ENCODE assay signal across 8 cellular contexts in genomic region chr11:43579171-43579918, GRCh38.
DNase-seq lines count a peak whose midpoint lies in the region; ATAC-seq and TF ChIP-seq lines count a peak whose summit lies in the region.

No MANE protein-coding gene starts in this region.

- TF ChIP-seq CTCF in CD14-positive monocyte (IDR thresholded peaks at IDR 0.05) (no peak), astrocyte of the cerebellum (IDR thresholded peaks at IDR 0.05; ENCODE audit: low read depth, low read length, missing control alignments) (peak; percentile 35)

- H3K9ac ChIP-seq in NT2/D1 (ENCODE audit: insufficient read length, low read depth): peak overlapping the region; percentile 76

- H3K9me3 Mint-ChIP-seq in CD14-positive monocyte: peaks cover 2 to 33% (median 20%) of the 10 kb centered on the region in 7 donors
- peaks cover 0 to 7% (median 3%) of the 10 kb centered on the region in 6 donors for H3K9me3 Mint-ChIP-seq in immature natural killer cell

- peak overlapping the region; percentile 68 for H3K4me3 ChIP-seq in NT2/D1 (ENCODE audit: insufficient read length, low read depth)
- H3K4me3 ChIP-seq in astrocyte of the cerebellum (ENCODE audit: low read depth, low read length): peak overlapping the region; percentile 50

- H3K27me3 Mint-ChIP-seq in CD14-positive monocyte (ENCODE audit: low read depth in 3 of 3) (peaks cover 98 to 99% (median 99%) of the 10 kb centered on the region in 3 donors), immature natural killer cell (ENCODE audit: low read depth in 3 of 3) (peaks cover 28 to 34% (median 30%) of the 10 kb centered on the region in 3 donors)

- intact Hi-C loops in CD14-positive monocyte (cut with micrococcal nuclease): loop anchor here in 1 of 2 donors (5.0 kb wide), 1 partner anchor 273 kb away; no protein-coding TSS in a partner anchor

- in situ Hi-C loops in astrocyte of the cerebellum (cut with HindIII; ENCODE audit: low sequenced_read_pairs): no loop called here

- H3K27ac Mint-ChIP-seq in CD14-positive monocyte: no peak overlapping the region
- no peak overlapping the region for H3K27ac Mint-ChIP-seq in immature natural killer cell

- H3K4me1 Mint-ChIP-seq in CD14-positive monocyte (peaks cover 43% of the 10 kb centered on the region), immature natural killer cell (peaks cover 14 to 17% of the 10 kb centered on the region in 2 donors)

- peaks cover 5 to 12% of the 10 kb centered on the region in 2 donors for H3K36me3 Mint-ChIP-seq in CD14-positive monocyte
- peaks cover 0 to 6% (median 0%) of the 10 kb centered on the region in 3 donors for H3K36me3 Mint-ChIP-seq in immature natural killer cell

- H3K4me3 Mint-ChIP-seq in CD14-positive monocyte (peak overlapping the region; percentile 68 to 86), immature natural killer cell (peak overlapping the region; percentile 30 to 73 (median 66))

- no peak for DNase-seq in CD14-positive monocyte (ENCODE audit: low spot score)
- no peak for DNase-seq in NT2/D1 (ENCODE audit: low read depth, low spot score)
- DNase-seq in astrocyte of the cerebellum (ENCODE audit: low read depth): no peak
- no peak for DNase-seq in immature natural killer cell
- peak; percentile 50 for DNase-seq in stimulated activated CD4-positive, alpha-beta T cell treated with anti-CD3 and anti-CD28 coated beads, Interleukin-4, amount 100 ng/mL, for 1 hour
- DNase-seq in effector CD4-positive, alpha-beta T cell: no peak

- peaks cover 23% of the 10 kb centered on the region for H3K4me1 ChIP-seq in NT2/D1 (ENCODE audit: insufficient read depth, insufficient read length)

- no peaks in the 10 kb centered on the region for H3K36me3 ChIP-seq in NT2/D1 (ENCODE audit: insufficient read depth, insufficient read length, low read length)

- H3K9me3 ChIP-seq in NT2/D1 (ENCODE audit: insufficient read depth, low read length): no peaks in the 10 kb centered on the region

- ATAC-seq in GM21717 (IDR thresholded peaks at IDR 0.05; ENCODE audit: unreplicated experiment): peak; percentile 49
- ATAC-seq in HG03342 (IDR thresholded peaks at IDR 0.05; ENCODE audit: unreplicated experiment): no peak

- peaks cover 97% of the 10 kb centered on the region for H3K27me3 ChIP-seq in NT2/D1 (ENCODE audit: insufficient read depth, insufficient read length)
